Comparison of ENCODE assay signal across 26 cellular contexts in genomic region chr2:5562865-5563264, GRCh38.
"Had no signal": no experiment of that assay in that cellular context is flagged by ENCODE, and none has a peak within 500 bp of the region (broad histone marks: within the 10 kb centered on the region; RNA-seq: fewer than 3 reads in every experiment).

No MANE protein-coding gene starts in this region.

- H3K4me1 Mint-ChIP-seq: activated CD4-positive, alpha-beta T cell treated with anti-CD3 and anti-CD28 coated beads, Interleukin-2, amount 10 ng/mL, durations not matched to agents 7 days and 5 days; activated T-helper 17 cell treated with anti-CD3 and anti-CD28 coated beads, Interleukin-2, amount 50 U/mL, for 72 hours; T-cell had no signal

- H3K4me3 ChIP-seq: SK-N-MC had no signal

- H3K36me3 ChIP-seq: brain microvascular endothelial cell had no signal

- H3K27ac ChIP-seq: brain microvascular endothelial cell, SK-N-MC, VCaP had no signal

- H3K27ac Mint-ChIP-seq: activated CD4-positive, alpha-beta memory T cell treated with anti-CD3 and anti-CD28 coated beads for 36 hours; activated CD4-positive, alpha-beta T cell treated with anti-CD3 and anti-CD28 coated beads, Interleukin-2, amount 10 ng/mL, durations not matched to agents 7 days and 5 days; activated naive CD4-positive, alpha-beta T cell treated with anti-CD3 and anti-CD28 coated beads for 36 hours; activated naive CD8-positive, alpha-beta T cell; activated T-helper 17 cell treated with anti-CD3 and anti-CD28 coated beads, Interleukin-2, amount 50 U/mL, for 72 hours; T-cell had no signal

- DNase-seq: activated CD4-positive, alpha-beta memory T cell treated with anti-CD3 and anti-CD28 coated beads for 36 hours; activated CD4-positive, alpha-beta T cell treated with anti-CD3 and anti-CD28 coated beads, Interleukin-2, amount 10 ng/mL, durations not matched to agents 7 days and 5 days; activated CD4-positive, CD25-positive, alpha-beta regulatory T cell; activated gamma-delta T cell; activated naive CD4-positive, alpha-beta T cell treated with anti-CD3 and anti-CD28 coated beads for 36 hours; activated T-cell treated with anti-CD3 and anti-CD28 coated beads for 4 hours; activated T-cell treated with anti-CD3 and anti-CD28 coated beads, Interleukin-2, amount 50 U/mL, for 48 hours; amygdala; brain microvascular endothelial cell; Kasumi-1; KBM-7; NCI-H146; NCI-H2029; NCI-H510A treated with DMSO at 0.1 percent for 48 hours; NCI-H69; NK-92 treated with Interleukin-12 subunit alpha and Interleukin-12 subunit beta, amount 100 ng/mL, for 24 hours; OCI-M1; RPMI8226; T-cell had no signal

- H3K9me3 Mint-ChIP-seq: activated CD4-positive, alpha-beta T cell treated with anti-CD3 and anti-CD28 coated beads, Interleukin-2, amount 10 ng/mL, durations not matched to agents 7 days and 5 days; activated naive CD4-positive, alpha-beta T cell treated with anti-CD3 and anti-CD28 coated beads for 36 hours had no signal

- ATAC-seq: activated T-helper 17 cell treated with anti-CD3 and anti-CD28 coated beads, Interleukin-2, amount 50 U/mL, for 72 hours; Panc1; Right ventricle myocardium inferior; T-cell had no signal

- FAIRE-seq: astrocyte had no signal

- H3K27me3 ChIP-seq: brain microvascular endothelial cell had no signal

- H3K4me3 Mint-ChIP-seq: activated CD4-positive, alpha-beta memory T cell treated with anti-CD3 and anti-CD28 coated beads for 36 hours; activated CD4-positive, alpha-beta T cell treated with anti-CD3 and anti-CD28 coated beads, Interleukin-2, amount 10 ng/mL, durations not matched to agents 7 days and 5 days; activated naive CD4-positive, alpha-beta T cell treated with anti-CD3 and anti-CD28 coated beads for 36 hours; activated naive CD8-positive, alpha-beta T cell; activated T-helper 17 cell treated with anti-CD3 and anti-CD28 coated beads, Interleukin-2, amount 50 U/mL, for 72 hours; T-cell had no signal

- H3K36me3 Mint-ChIP-seq: activated CD4-positive, alpha-beta memory T cell treated with anti-CD3 and anti-CD28 coated beads for 36 hours; activated naive CD8-positive, alpha-beta T cell; T-cell had no signal

- H3K27me3 Mint-ChIP-seq: activated CD4-positive, alpha-beta memory T cell treated with anti-CD3 and anti-CD28 coated beads for 36 hours; activated CD4-positive, alpha-beta T cell treated with anti-CD3 and anti-CD28 coated beads, Interleukin-2, amount 10 ng/mL, durations not matched to agents 7 days and 5 days; activated naive CD8-positive, alpha-beta T cell; T-cell had no signal
